8 cellular contexts compared by ENCODE assay signal in genomic region chr19:13163609-13164364, GRCh38. TPM values are rescaled to one million over a fixed set of nuclear protein-coding genes. Genes with fewer than 3 reads are reported as not detected.
DNase-seq lines count a peak whose midpoint lies in the region; ATAC-seq, FAIRE-seq and TF ChIP-seq lines count a peak whose summit lies in the region.

No MANE protein-coding gene starts in this region.

- ATAC-seq in naive thymus-derived CD8-positive, alpha-beta T cell = peak; percentile 6 to 11
- no peak for ATAC-seq in GM18498 (IDR thresholded peaks at IDR 0.05; ENCODE audit: unreplicated experiment)

- H3K9me3 Mint-ChIP-seq in activated T-helper 1 cell treated with anti-CD3 and anti-CD28 coated beads, Interleukin-12 subunit alpha, Interleukin-12 subunit beta, Interleukin-2, Interleukin-4 antibody, amounts not matched to agents 30 ng/mL and 10 ng/mL and 1 ng/mL, durations not matched to agents 14 hours and 24 hours and 36 hours = no peaks in the 10 kb centered on the region
- H3K9me3 Mint-ChIP-seq in naive thymus-derived CD8-positive, alpha-beta T cell = no peaks in the 10 kb centered on the region

- FAIRE-seq in urothelium cell line (lab: Jason Lieb, UNC) = no peak

- peaks cover 3% of the 10 kb centered on the region for H3K36me3 Mint-ChIP-seq in activated T-helper 1 cell treated with anti-CD3 and anti-CD28 coated beads, Interleukin-12 subunit alpha, Interleukin-12 subunit beta, Interleukin-2, Interleukin-4 antibody, amounts not matched to agents 30 ng/mL and 10 ng/mL and 1 ng/mL, durations not matched to agents 14 hours and 24 hours and 36 hours (ENCODE audit: low read depth)
- H3K36me3 Mint-ChIP-seq in naive thymus-derived CD8-positive, alpha-beta T cell = no peaks in the 10 kb centered on the region

- H3K4me3 ChIP-seq in fibroblast of the aortic adventitia (ENCODE audit: low read depth, low read length) = peak overlapping the region; percentile 41

- H3K27ac Mint-ChIP-seq in activated T-helper 1 cell treated with anti-CD3 and anti-CD28 coated beads, Interleukin-12 subunit alpha, Interleukin-12 subunit beta, Interleukin-2, Interleukin-4 antibody, amounts not matched to agents 30 ng/mL and 10 ng/mL and 1 ng/mL, durations not matched to agents 14 hours and 24 hours and 36 hours = peak overlapping the region; percentile 94
- peak overlapping the region; percentile 76 to 99 (median 98) for H3K27ac Mint-ChIP-seq in naive thymus-derived CD8-positive, alpha-beta T cell

- intact Hi-C loops in activated T-helper 1 cell treated with anti-CD3 and anti-CD28 coated beads, Interleukin-12 subunit alpha, Interleukin-12 subunit beta, Interleukin-2, Interleukin-4 antibody, amounts not matched to agents 30 ng/mL and 10 ng/mL and 1 ng/mL, durations not matched to agents 14 hours and 24 hours and 36 hours (cut with micrococcal nuclease) = loop anchor here (1.0 to 2.0 kb wide), 4 partner anchors 8 to 47 kb away; partner anchors contain the start of gene TRMT1

- H3K4me1 Mint-ChIP-seq in activated T-helper 1 cell treated with anti-CD3 and anti-CD28 coated beads, Interleukin-12 subunit alpha, Interleukin-12 subunit beta, Interleukin-2, Interleukin-4 antibody, amounts not matched to agents 30 ng/mL and 10 ng/mL and 1 ng/mL, durations not matched to agents 14 hours and 24 hours and 36 hours (ENCODE audit: low read depth) = peaks cover 48% of the 10 kb centered on the region
- H3K4me1 Mint-ChIP-seq in naive thymus-derived CD8-positive, alpha-beta T cell = peaks cover 16 to 91% (median 73%) of the 10 kb centered on the region in 4 donors

- H3K27me3 Mint-ChIP-seq in activated T-helper 1 cell treated with anti-CD3 and anti-CD28 coated beads, Interleukin-12 subunit alpha, Interleukin-12 subunit beta, Interleukin-2, Interleukin-4 antibody, amounts not matched to agents 30 ng/mL and 10 ng/mL and 1 ng/mL, durations not matched to agents 14 hours and 24 hours and 36 hours (ENCODE audit: insufficient read depth) = no peaks in the 10 kb centered on the region
- no peaks in the 10 kb centered on the region for H3K27me3 Mint-ChIP-seq in naive thymus-derived CD8-positive, alpha-beta T cell

- DNase-seq in SKM-1 treated with dmso at 0.1 percent for 144 hours (lab: John Stamatoyannopoulos, UW; ENCODE audit: unreplicated experiment) (peak; percentile 20), SKM-1 (lab: John Stamatoyannopoulos, UW; ENCODE audit: unreplicated experiment) (no peak), NCI-H82 treated with DMSO at 0.1 percent for 48 hours (lab: John Stamatoyannopoulos, UW; ENCODE audit: unreplicated experiment) (peak; percentile 96), fibroblast of the aortic adventitia (ENCODE audit: low read depth) (peak; percentile 81), urothelium cell line (ENCODE audit: low spot score) (peak; percentile 52)
- DNase-seq in activated T-helper 1 cell treated with anti-CD3 and anti-CD28 coated beads, Interleukin-12 subunit alpha, Interleukin-12 subunit beta, Interleukin-2, Interleukin-4 antibody, amounts not matched to agents 30 ng/mL and 10 ng/mL and 1 ng/mL, durations not matched to agents 14 hours and 24 hours and 36 hours (ENCODE audit: low spot score) = peak; percentile 44
- DNase-seq in naive thymus-derived CD8-positive, alpha-beta T cell = peak in 4 of 10 donors; percentile 33 to 46 (median 40)

- no peak for TF ChIP-seq CTCF in fibroblast of the aortic adventitia (IDR thresholded peaks at IDR 0.05; ENCODE audit: insufficient read depth, low read length)

- peak overlapping the region; percentile 82 for H3K4me3 Mint-ChIP-seq in activated T-helper 1 cell treated with anti-CD3 and anti-CD28 coated beads, Interleukin-12 subunit alpha, Interleukin-12 subunit beta, Interleukin-2, Interleukin-4 antibody, amounts not matched to agents 30 ng/mL and 10 ng/mL and 1 ng/mL, durations not matched to agents 14 hours and 24 hours and 36 hours
- H3K4me3 Mint-ChIP-seq in naive thymus-derived CD8-positive, alpha-beta T cell = peak overlapping the region; percentile 78 to 93 (median 88)

- POLR2A ChIA-PET in naive thymus-derived CD8-positive, alpha-beta T cell (lab: Charles Lee) = interaction anchor here (0.5 to 24.2 kb wide), 9 partner anchors 9 to 1058 kb away, joined by 3 to 918 read pairs (median 5); partner anchors contain the start of genes IER2 and STX10

RNA-seq across cellular contexts. Expression of gene IER2, which starts 13.6 kb away (rescaled TPM):
- total RNA-seq in activated T-helper 1 cell treated with anti-CD3 and anti-CD28 coated beads, Interleukin-12 subunit alpha, Interleukin-12 subunit beta, Interleukin-2, Interleukin-4 antibody, amounts not matched to agents 30 ng/mL and 10 ng/mL and 1 ng/mL, durations not matched to agents 14 hours and 24 hours and 36 hours = 173 and 175 TPM in 2 replicates
- 20.3 and 43.5 TPM in 2 replicates for total RNA-seq in fibroblast of the aortic adventitia (ENCODE audit: low replicate concordance)
- total RNA-seq in naive thymus-derived CD8-positive, alpha-beta T cell = 100 to 1,000 TPM; 105 to 112 TPM
- 100 to 1,000 TPM; 100 to 162 (median 107) TPM for polyA plus RNA-seq in naive thymus-derived CD8-positive, alpha-beta T cell

RNA-seq across cellular contexts. Expression of gene STX10, which starts 13.6 kb away (rescaled TPM):
- 73.8 and 78.1 TPM in 2 replicates for total RNA-seq in activated T-helper 1 cell treated with anti-CD3 and anti-CD28 coated beads, Interleukin-12 subunit alpha, Interleukin-12 subunit beta, Interleukin-2, Interleukin-4 antibody, amounts not matched to agents 30 ng/mL and 10 ng/mL and 1 ng/mL, durations not matched to agents 14 hours and 24 hours and 36 hours
- 62.7 and 122 TPM in 2 replicates for total RNA-seq in fibroblast of the aortic adventitia (ENCODE audit: low replicate concordance)
- 10 to 100 TPM; 60.2 to 62.8 TPM for total RNA-seq in naive thymus-derived CD8-positive, alpha-beta T cell
- 10 to 100 TPM; 36.1 to 56.2 (median 50.2) TPM for polyA plus RNA-seq in naive thymus-derived CD8-positive, alpha-beta T cell

RNA-seq across cellular contexts. Expression of gene NACC1, which starts 45.7 kb away (rescaled TPM):
- 124 TPM in 2 replicates for total RNA-seq in activated T-helper 1 cell treated with anti-CD3 and anti-CD28 coated beads, Interleukin-12 subunit alpha, Interleukin-12 subunit beta, Interleukin-2, Interleukin-4 antibody, amounts not matched to agents 30 ng/mL and 10 ng/mL and 1 ng/mL, durations not matched to agents 14 hours and 24 hours and 36 hours
- 11.5 and 51.2 TPM in 2 replicates for total RNA-seq in fibroblast of the aortic adventitia (ENCODE audit: low replicate concordance)
- total RNA-seq in naive thymus-derived CD8-positive, alpha-beta T cell = 10 to 100 TPM; 24.5 to 25.7 TPM
- polyA plus RNA-seq in naive thymus-derived CD8-positive, alpha-beta T cell = 1 to 10 TPM; 1.4 to 3.4 (median 1.9) TPM

RNA-seq across cellular contexts. Expression of gene TRMT1, which starts 47.2 kb away (rescaled TPM):
- 154 and 157 TPM in 2 replicates for total RNA-seq in activated T-helper 1 cell treated with anti-CD3 and anti-CD28 coated beads, Interleukin-12 subunit alpha, Interleukin-12 subunit beta, Interleukin-2, Interleukin-4 antibody, amounts not matched to agents 30 ng/mL and 10 ng/mL and 1 ng/mL, durations not matched to agents 14 hours and 24 hours and 36 hours
- total RNA-seq in fibroblast of the aortic adventitia (ENCODE audit: low replicate concordance) = 19.2 and 23.9 TPM in 2 replicates
- total RNA-seq in naive thymus-derived CD8-positive, alpha-beta T cell = 100 to 1,000 TPM; 100 to 103 TPM
- polyA plus RNA-seq in naive thymus-derived CD8-positive, alpha-beta T cell = 10 to 100 TPM; 26.1 to 35.1 (median 27.2) TPM
